1 cellular context compared by ENCODE assay signal in genomic region chr3:132669256-132669777, GRCh38.
TF ChIP-seq lines count a peak whose summit lies in the region.

No MANE protein-coding gene starts in this region.

TF ChIP-seq in endothelial cell of umbilical vein, 7 proteins besides CTCF, POLR2A, EP300 and RAD21:
- TF ChIP-seq JUN (IDR thresholded peaks at IDR 0.05; ENCODE audit: borderline replicate concordance, insufficient read depth, insufficient read length, low read depth) (no peak), MYC (IDR thresholded peaks at IDR 0.05; ENCODE audit: low read depth, low read length) (no peak), GATA2 (IDR thresholded peaks at IDR 0.05; ENCODE audit: insufficient read depth, insufficient read length, low read depth, low read length) (no peak), MAX (IDR thresholded peaks at IDR 0.05; ENCODE audit: insufficient read depth, insufficient read length) (no peak), EZH2 (IDR thresholded peaks at IDR 0.05; ENCODE audit: borderline replicate concordance, low read depth, low read length, severe bottlenecking) (no peak), POLR2AphosphoS5 (IDR thresholded peaks at IDR 0.05; ENCODE audit: insufficient read depth, low read depth, low read length) (no peak), FOS (IDR thresholded peaks at IDR 0.05; ENCODE audit: borderline replicate concordance, insufficient read depth, low read length) (peak; percentile 68)
